19 cellular contexts compared by ENCODE assay signal in the genomic region with DNA sequence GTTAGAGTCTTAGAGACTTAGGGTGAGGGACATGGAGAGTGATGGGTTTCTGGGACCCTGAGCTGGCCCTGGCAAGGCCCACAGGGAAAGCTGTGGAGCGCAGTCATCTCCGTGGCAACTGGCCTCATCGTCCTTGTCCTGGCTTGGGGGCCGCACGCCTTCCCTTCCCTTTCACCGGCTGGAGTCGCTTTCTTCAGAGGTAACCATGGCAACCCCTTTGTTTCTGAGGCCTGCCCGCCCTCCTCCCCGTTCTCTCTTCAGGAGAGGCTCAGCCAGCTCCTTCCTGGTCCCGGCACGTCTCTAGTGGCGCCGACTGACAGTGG. TPM values are rescaled to one million over a fixed set of nuclear protein-coding genes. Genes with fewer than 3 reads are reported as not detected.
DNase-seq lines count a peak whose midpoint lies in the region; ATAC-seq and TF ChIP-seq lines count a peak whose summit lies in the region.
"Had no signal": no experiment of that assay in that cellular context is flagged by ENCODE, and none has a peak within 500 bp of the region (broad histone marks: within the 10 kb centered on the region; RNA-seq: fewer than 3 reads in every experiment).

No MANE protein-coding gene starts in this region.

- peak overlapping the region; percentile 70 to 98 (median 94) for H3K27ac Mint-ChIP-seq in brain
- H3K27ac Mint-ChIP-seq: activated CD4-positive, alpha-beta T cell treated with anti-CD3 and anti-CD28 coated beads for 36 hours; HFFc6; T-helper 1 cell treated with Interleukin-12 subunit alpha and Interleukin-12 subunit beta and Interleukin-4 antibody, amounts not matched to agents 30 μg/mL and 1 μg/mL, for 36 hours had no signal

- H3K27me3 Mint-ChIP-seq in brain = peaks cover 10% of the 10 kb centered on the region
- H3K27me3 Mint-ChIP-seq: activated CD4-positive, alpha-beta T cell treated with anti-CD3 and anti-CD28 coated beads for 36 hours had no signal

- no peaks in the 10 kb centered on the region for H3K4me1 ChIP-seq in GM23248 (ENCODE audit: insufficient read depth)
- H3K4me1 ChIP-seq in mesodermal cell (ENCODE audit: control insufficient read depth, insufficient read depth, low read length, poor library complexity, severe bottlenecking) = no peaks in the 10 kb centered on the region
- H3K4me1 ChIP-seq in transverse colon = peaks cover 17 to 34% (median 26%) of the 10 kb centered on the region in 4 donors

- H3K9me3 ChIP-seq in GM23248 (ENCODE audit: low read depth) = no peaks in the 10 kb centered on the region
- H3K9me3 ChIP-seq in mesodermal cell (ENCODE audit: control insufficient read depth, low read length) = no peaks in the 10 kb centered on the region
- no peaks in the 10 kb centered on the region for H3K9me3 ChIP-seq in transverse colon

- H4K20me1 ChIP-seq in GM23248 (ENCODE audit: insufficient read depth) = no peaks in the 10 kb centered on the region

- no peak for TF ChIP-seq EP300 in transverse colon (IDR thresholded peaks at IDR 0.05; ENCODE audit: low read depth)

- DNase-seq in GM23248 (peak; percentile 30), NCI-H1417 treated with DMSO at 0.1 percent for 48 hours (lab: John Stamatoyannopoulos, UW) (peak; percentile 38), transverse colon (no peak), coronary artery (ENCODE audit: low spot score) (no peak)
- DNase-seq: activated CD4-positive, alpha-beta T cell treated with anti-CD3 and anti-CD28 coated beads for 36 hours; activated CD8-positive, alpha-beta memory T cell treated with anti-CD3 and anti-CD28 coated beads, Interleukin-2, amount 50 U/mL, for 4 hours; activated naive CD4-positive, alpha-beta T cell treated with anti-CD3 and anti-CD28 coated beads, Interleukin-2, amount 10 ng/mL, durations not matched to agents 7 days and 5 days; effector CD4-positive, alpha-beta T cell; HFFc6; mammary epithelial cell; NCI-H1105 treated with DMSO at 0.1 percent for 48 hours; NCI-H774; stimulated activated naive CD4-positive, alpha-beta T cell had no signal

- TF ChIP-seq POLR2A in transverse colon (IDR thresholded peaks at IDR 0.05) = no peak

- H3K27me3 ChIP-seq in GM23248 (replicated peaks; ENCODE audit: insufficient read depth) = no peaks in the 10 kb centered on the region
- H3K27me3 ChIP-seq in transverse colon = no peaks in the 10 kb centered on the region
- H3K27me3 ChIP-seq: BLaER1 treated with 17β-estradiol and CSF1 and Interleukin-3, amounts not matched to agents 10 nM and 100 nM had no signal

- peaks cover 0 to 6% (median 0%) of the 10 kb centered on the region in 5 experiments for H3K9me3 Mint-ChIP-seq in brain
- H3K9me3 Mint-ChIP-seq: activated naive CD4-positive, alpha-beta T cell treated with anti-CD3 and anti-CD28 coated beads, Interleukin-2, amount 10 ng/mL, durations not matched to agents 7 days and 5 days; T-helper 1 cell treated with Interleukin-12 subunit alpha and Interleukin-12 subunit beta and Interleukin-4 antibody, amounts not matched to agents 30 μg/mL and 1 μg/mL, for 36 hours had no signal

- H3K4me3 Mint-ChIP-seq in brain = peak overlapping the region; percentile 24 to 93 (median 69)
- H3K4me3 Mint-ChIP-seq: activated CD4-positive, alpha-beta T cell treated with anti-CD3 and anti-CD28 coated beads for 36 hours; activated naive CD4-positive, alpha-beta T cell treated with anti-CD3 and anti-CD28 coated beads, Interleukin-2, amount 10 ng/mL, durations not matched to agents 7 days and 5 days; HFFc6; T-helper 1 cell treated with Interleukin-12 subunit alpha and Interleukin-12 subunit beta and Interleukin-4 antibody, amounts not matched to agents 30 μg/mL and 1 μg/mL, for 36 hours had no signal

- no peak for TF ChIP-seq CTCF in brain (conservative IDR thresholded peaks at IDR 0.05)
- no peak for TF ChIP-seq CTCF in transverse colon (IDR thresholded peaks at IDR 0.05)
- TF ChIP-seq CTCF in coronary artery (IDR thresholded peaks at IDR 0.05) = no peak

- WGBS in GM23248 (ENCODE audit: low coverage in 1 of 2, low lambda C conversion rate in 2 of 2, missing lambda C conversion rate in 2 of 2), 2 experiments = 27 to 33% methylated on average over 9 to 13 of the region's 13 CpGs
- 27 to 37% methylated on average over 8 to 11 of the region's 13 CpGs for WGBS in mesodermal cell (ENCODE audit: insufficient coverage in 2 of 2), 2 experiments
- 78% methylated on average over 13 of the region's 13 CpGs; no CpG with 5 or more reads in 1 of the 2 donors for WGBS in transverse colon (ENCODE audit: low coverage in 1 of 2), 2 donors

- H3K79me2 ChIP-seq in GM23248 (ENCODE audit: insufficient read depth) = peaks cover 30% of the 10 kb centered on the region

- H3K36me3 Mint-ChIP-seq in brain = peaks cover 9% of the 10 kb centered on the region

- no peak overlapping the region for H3K4me2 ChIP-seq in GM23248 (ENCODE audit: unreplicated experiment)

- H3K9me2 ChIP-seq in GM23248 (ENCODE audit: insufficient read depth) = no peaks in the 10 kb centered on the region

- H3K27ac ChIP-seq in GM23248 (no peak overlapping the region), mesodermal cell (ENCODE audit: low read depth, low read length, severe bottlenecking) (peak overlapping the region; percentile 62), transverse colon (no peak overlapping the region), coronary artery (no peak overlapping the region)
- H3K27ac ChIP-seq: BLaER1 treated with 17β-estradiol and CSF1 and Interleukin-3, amounts not matched to agents 10 nM and 100 nM had no signal

- intact Hi-C loops in transverse colon (cut with DNase I; ENCODE audit: low total_unique reads) = loop anchor here (10.0 kb wide), 1 partner anchor 52 kb away; the partner anchor contains the start of gene MTG2

- no peak overlapping the region for H3K4me3 ChIP-seq in GM23248
- H3K4me3 ChIP-seq in mesodermal cell (ENCODE audit: extremely low read depth, insufficient read depth, low read length, poor library complexity, severe bottlenecking) = no peak overlapping the region
- H3K4me3 ChIP-seq in transverse colon = no peak overlapping the region
- H3K4me3 ChIP-seq in coronary artery = no peak overlapping the region
- H3K4me3 ChIP-seq: BLaER1 treated with 17β-estradiol and CSF1 and Interleukin-3, amounts not matched to agents 10 nM and 100 nM had no signal

- H3K36me3 ChIP-seq in GM23248 (ENCODE audit: low read depth) = no peaks in the 10 kb centered on the region
- peaks cover 9% of the 10 kb centered on the region for H3K36me3 ChIP-seq in mesodermal cell (ENCODE audit: control insufficient read depth, insufficient read depth, low read length)
- no peaks in the 10 kb centered on the region for H3K36me3 ChIP-seq in transverse colon

- in situ Hi-C loops in GM23248 (cut with MboI) = no loop called here
- in situ Hi-C loops in transverse colon (cut with MboI; ENCODE audit: low pct_ligation_motif_present in 1 of 4, low pct_unique_long_range_greater_than_20kb in 1 of 4, low sequenced_read_pairs in 3 of 4) = no loop called here

- H3K4me1 Mint-ChIP-seq in brain = peaks cover 66% of the 10 kb centered on the region

- no peak overlapping the region for H3K9ac ChIP-seq in GM23248
- H3K9ac ChIP-seq: BLaER1 treated with 17β-estradiol and CSF1 and Interleukin-3, amounts not matched to agents 10 nM and 100 nM had no signal

- H2AFZ ChIP-seq in GM23248 = no peak overlapping the region

- no peak for ATAC-seq in HG03439 (IDR thresholded peaks at IDR 0.05; ENCODE audit: unreplicated experiment)
- ATAC-seq: activated CD4-positive, alpha-beta T cell treated with anti-CD3 and anti-CD28 coated beads for 36 hours had no signal

- no peaks in the 10 kb centered on the region for H3F3A ChIP-seq in GM23248 (ENCODE audit: insufficient read depth)

RNA-seq across cellular contexts. Expression of gene OSBPL2, which starts 1.7 kb away (rescaled TPM):
- 22.4 and 27.9 TPM in 2 replicates for total RNA-seq in GM23248 (2014; rRNA removed; shearing (Covaris generic))
- polyA plus RNA-seq in GM23248 (2016; fragmentation: Nextera tagmentation; extraction: Ambion mirVana) (22.2 and 24.8 TPM in 2 replicates), brain (ENCODE audit: insufficient read depth, low read depth, low replicate concordance) (54.9 TPM)
- 24.5 TPM for polyA plus RNA-seq in mesodermal cell (2013, experiment 1 of 2)
- 24.1 TPM for polyA plus RNA-seq in mesodermal cell (2013, experiment 2 of 2)
- total RNA-seq in transverse colon = 100 to 1,000 TPM in 1 of 4 donors, 10 to 100 TPM in 3; 36.2 to 101 (median 73.3) TPM

RNA-seq across cellular contexts. Expression of gene HRH3, which starts 16.6 kb away (rescaled TPM):
- total RNA-seq in GM23248 (2014; rRNA removed; shearing (Covaris generic)) = not detected in 2 replicates
- polyA plus RNA-seq in GM23248 (2016; fragmentation: Nextera tagmentation; extraction: Ambion mirVana) (not detected in 2 replicates), brain (ENCODE audit: insufficient read depth, low read depth, low replicate concordance) (30.9 TPM)
- polyA plus RNA-seq in mesodermal cell (2013, experiment 1 of 2) = not detected
- polyA plus RNA-seq in mesodermal cell (2013, experiment 2 of 2) = not detected
- not detected for total RNA-seq in transverse colon
- total RNA-seq: activated CD4-positive, alpha-beta T cell treated with anti-CD3 and anti-CD28 coated beads for 36 hours; HFFc6; mammary epithelial cell; RPMI7951 had no signal
- polyA plus RNA-seq: mammary epithelial cell had no signal

RNA-seq across cellular contexts. Expression of gene MTG2, which starts 53.8 kb away (rescaled TPM):
- 20.2 and 30.5 TPM in 2 replicates for total RNA-seq in GM23248 (2014; rRNA removed; shearing (Covaris generic))
- polyA plus RNA-seq in GM23248 (2016; fragmentation: Nextera tagmentation; extraction: Ambion mirVana) = 17.3 and 17.5 TPM in 2 replicates
- 47.9 TPM for polyA plus RNA-seq in brain (ENCODE audit: insufficient read depth, low read depth, low replicate concordance)
- 24.6 TPM for polyA plus RNA-seq in mesodermal cell (2013, experiment 1 of 2)
- polyA plus RNA-seq in mesodermal cell (2013, experiment 2 of 2) = 21.6 TPM
- total RNA-seq in transverse colon = 10 to 100 TPM in 3 of 4 donors, 1 to 10 TPM in 1; 9.8 to 58.0 (median 23.1) TPM

Comparison
In these comparisons a context has a peak if more than half of its experiments do, and no peak if none do; other contexts are left out.
1. DNase-seq: peak in GM23248 (single experiment) and NCI-H1417 treated with DMSO at 0.1 percent for 48 hours (single experiment); none in transverse colon (single experiment) and coronary artery (single experiment).